In the genomic region with DNA sequence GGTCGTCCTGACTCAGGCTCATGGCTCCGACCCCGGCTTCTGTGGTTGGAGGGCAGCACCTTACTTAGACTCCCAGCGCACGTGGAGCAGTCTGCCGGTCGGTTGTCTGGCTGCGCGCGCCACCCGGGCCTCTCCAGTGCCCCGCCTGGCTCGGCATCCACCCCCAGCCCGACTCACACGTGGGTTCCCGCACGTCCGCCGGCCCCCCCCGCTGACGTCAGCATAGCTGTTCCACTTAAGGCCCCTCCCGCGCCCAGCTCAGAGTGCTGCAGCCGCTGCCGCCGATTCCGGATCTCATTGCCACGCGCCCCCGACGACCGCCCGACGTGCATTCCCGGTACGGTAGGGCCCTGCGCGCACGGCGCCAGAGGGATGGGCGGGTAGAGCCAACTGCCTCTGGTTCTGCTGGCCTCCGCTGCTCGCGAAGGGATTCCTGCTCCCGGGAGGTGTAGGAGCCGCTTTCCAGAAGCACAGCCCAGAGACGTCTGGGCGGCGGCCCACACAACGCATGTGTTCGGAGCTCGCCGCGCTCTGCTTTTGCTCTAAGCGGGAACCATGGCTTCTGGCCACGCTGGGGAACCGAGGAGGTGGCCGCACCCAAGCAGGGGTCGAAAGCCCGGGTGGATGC, we compare ENCODE assay signal across 1 cellular context.
TF ChIP-seq lines count a peak whose summit lies in the region.

Gene LDHA (plus strand): TSS at position 264 of the 628 bp plus-strand sequence. CDS start 2,280 bp downstream, outside the sequence.

TF ChIP-seq in HepG2, 621 proteins besides CTCF, POLR2A, EP300 and RAD21 (continued from another document and continues in another):
- TF ChIP-seq, protein P1, sequence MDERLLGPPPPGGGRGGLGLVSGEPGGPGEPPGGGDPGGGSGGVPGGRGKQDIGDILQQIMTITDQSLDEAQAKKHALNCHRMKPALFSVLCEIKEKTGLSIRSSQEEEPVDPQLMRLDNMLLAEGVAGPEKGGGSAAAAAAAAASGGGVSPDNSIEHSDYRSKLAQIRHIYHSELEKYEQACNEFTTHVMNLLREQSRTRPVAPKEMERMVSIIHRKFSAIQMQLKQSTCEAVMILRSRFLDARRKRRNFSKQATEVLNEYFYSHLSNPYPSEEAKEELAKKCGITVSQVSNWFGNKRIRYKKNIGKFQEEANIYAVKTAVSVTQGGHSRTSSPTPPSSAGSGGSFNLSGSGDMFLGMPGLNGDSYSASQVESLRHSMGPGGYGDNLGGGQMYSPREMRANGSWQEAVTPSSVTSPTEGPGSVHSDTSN (CRISPR knock-in tag; IDR thresholded peaks at IDR 0.05), result no peak
- TF ChIP-seq ZNF891 (CRISPR knock-in tag; IDR thresholded peaks at IDR 0.05), result peak; percentile 98
- no peak for TF ChIP-seq HNRNPH1 (optimal IDR thresholded peaks at IDR 0.05; ENCODE audit: low read depth, low read length)
- peak; percentile 98 for TF ChIP-seq ZNF558 (CRISPR knock-in tag; IDR thresholded peaks at IDR 0.05; ENCODE audit: borderline replicate concordance)
- TF ChIP-seq, protein P2, sequence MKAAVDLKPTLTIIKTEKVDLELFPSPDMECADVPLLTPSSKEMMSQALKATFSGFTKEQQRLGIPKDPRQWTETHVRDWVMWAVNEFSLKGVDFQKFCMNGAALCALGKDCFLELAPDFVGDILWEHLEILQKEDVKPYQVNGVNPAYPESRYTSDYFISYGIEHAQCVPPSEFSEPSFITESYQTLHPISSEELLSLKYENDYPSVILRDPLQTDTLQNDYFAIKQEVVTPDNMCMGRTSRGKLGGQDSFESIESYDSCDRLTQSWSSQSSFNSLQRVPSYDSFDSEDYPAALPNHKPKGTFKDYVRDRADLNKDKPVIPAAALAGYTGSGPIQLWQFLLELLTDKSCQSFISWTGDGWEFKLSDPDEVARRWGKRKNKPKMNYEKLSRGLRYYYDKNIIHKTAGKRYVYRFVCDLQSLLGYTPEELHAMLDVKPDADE (CRISPR knock-in tag; IDR thresholded peaks at IDR 0.05), result peak; percentile 96
- no peak for TF ChIP-seq PTBP1 (IDR thresholded peaks at IDR 0.05; ENCODE audit: low read depth, low read length, poor library complexity, severe bottlenecking)
- peak; percentile 98 for TF ChIP-seq ZNF766 (CRISPR knock-in tag; IDR thresholded peaks at IDR 0.05; ENCODE audit: borderline replicate concordance)
- TF ChIP-seq ZNF609 (CRISPR knock-in tag; IDR thresholded peaks at IDR 0.05; ENCODE audit: borderline replicate concordance), result peak; percentile 75
- TF ChIP-seq, protein P3, sequence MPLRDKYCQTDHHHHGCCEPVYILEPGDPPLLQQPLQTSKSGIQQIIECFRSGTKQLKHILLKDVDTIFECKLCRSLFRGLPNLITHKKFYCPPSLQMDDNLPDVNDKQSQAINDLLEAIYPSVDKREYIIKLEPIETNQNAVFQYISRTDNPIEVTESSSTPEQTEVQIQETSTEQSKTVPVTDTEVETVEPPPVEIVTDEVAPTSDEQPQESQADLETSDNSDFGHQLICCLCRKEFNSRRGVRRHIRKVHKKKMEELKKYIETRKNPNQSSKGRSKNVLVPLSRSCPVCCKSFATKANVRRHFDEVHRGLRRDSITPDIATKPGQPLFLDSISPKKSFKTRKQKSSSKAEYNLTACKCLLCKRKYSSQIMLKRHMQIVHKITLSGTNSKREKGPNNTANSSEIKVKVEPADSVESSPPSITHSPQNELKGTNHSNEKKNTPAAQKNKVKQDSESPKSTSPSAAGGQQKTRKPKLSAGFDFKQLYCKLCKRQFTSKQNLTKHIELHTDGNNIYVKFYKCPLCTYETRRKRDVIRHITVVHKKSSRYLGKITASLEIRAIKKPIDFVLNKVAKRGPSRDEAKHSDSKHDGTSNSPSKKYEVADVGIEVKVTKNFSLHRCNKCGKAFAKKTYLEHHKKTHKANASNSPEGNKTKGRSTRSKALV (CRISPR knock-in tag; IDR thresholded peaks at IDR 0.05), result peak; percentile 85
- peak; percentile 97 for TF ChIP-seq ZC3H13 (CRISPR knock-in tag; IDR thresholded peaks at IDR 0.05)
- TF ChIP-seq POLR2G (IDR thresholded peaks at IDR 0.05; ENCODE audit: low read depth, low read length), result peak; percentile 100
- peak; percentile 83; the same call in 1 of the 2 replicates for TF ChIP-seq NFATC3 (CRISPR knock-in tag; IDR thresholded peaks at IDR 0.05)
- TF ChIP-seq, protein P4, sequence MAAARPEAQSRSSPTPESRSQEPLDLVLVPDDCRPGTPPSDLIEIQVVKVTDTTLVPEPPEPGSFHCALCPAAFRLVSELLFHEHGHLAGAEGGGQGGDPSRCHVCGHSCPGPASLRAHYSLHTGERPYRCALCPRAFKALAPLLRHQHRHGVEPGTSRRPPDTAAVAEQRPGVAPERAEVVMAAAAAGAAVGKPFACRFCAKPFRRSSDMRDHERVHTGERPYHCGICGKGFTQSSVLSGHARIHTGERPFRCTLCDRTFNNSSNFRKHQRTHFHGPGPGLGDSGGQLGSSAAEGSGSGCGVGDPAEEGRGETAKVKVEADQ (CRISPR knock-in tag; IDR thresholded peaks at IDR 0.05; ENCODE audit: borderline replicate concordance), result peak; percentile 98; the same call in 1 of the 2 replicates
- TF ChIP-seq CBX1 (IDR thresholded peaks at IDR 0.05; ENCODE audit: low read depth), result peak; percentile 79
- peak; percentile 89 for TF ChIP-seq ZBTB25 (CRISPR knock-in tag; IDR thresholded peaks at IDR 0.05)
- TF ChIP-seq, protein P5, sequence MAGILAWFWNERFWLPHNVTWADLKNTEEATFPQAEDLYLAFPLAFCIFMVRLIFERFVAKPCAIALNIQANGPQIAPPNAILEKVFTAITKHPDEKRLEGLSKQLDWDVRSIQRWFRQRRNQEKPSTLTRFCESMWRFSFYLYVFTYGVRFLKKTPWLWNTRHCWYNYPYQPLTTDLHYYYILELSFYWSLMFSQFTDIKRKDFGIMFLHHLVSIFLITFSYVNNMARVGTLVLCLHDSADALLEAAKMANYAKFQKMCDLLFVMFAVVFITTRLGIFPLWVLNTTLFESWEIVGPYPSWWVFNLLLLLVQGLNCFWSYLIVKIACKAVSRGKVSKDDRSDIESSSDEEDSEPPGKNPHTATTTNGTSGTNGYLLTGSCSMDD (CRISPR knock-in tag; IDR thresholded peaks at IDR 0.05), result 0 out of 2 replicates have a peak, but pooled peaks have one; percentile 85
- TF ChIP-seq IKZF1 (IDR thresholded peaks at IDR 0.05), result no peak
- no peak for TF ChIP-seq ISX (CRISPR knock-in tag; conservative IDR thresholded peaks at IDR 0.05)
- peak; percentile 98; the same call in 1 of the 2 replicates for TF ChIP-seq ZNF501 (CRISPR knock-in tag; IDR thresholded peaks at IDR 0.05)
- TF ChIP-seq TEAD3 (CRISPR knock-in tag; optimal IDR thresholded peaks at IDR 0.05; ENCODE audit: borderline replicate concordance), result peak; percentile 73
- TF ChIP-seq GATA4 (IDR thresholded peaks at IDR 0.05; ENCODE audit: borderline replicate concordance, low read depth), result peak; percentile 87
- TF ChIP-seq, protein P6, sequence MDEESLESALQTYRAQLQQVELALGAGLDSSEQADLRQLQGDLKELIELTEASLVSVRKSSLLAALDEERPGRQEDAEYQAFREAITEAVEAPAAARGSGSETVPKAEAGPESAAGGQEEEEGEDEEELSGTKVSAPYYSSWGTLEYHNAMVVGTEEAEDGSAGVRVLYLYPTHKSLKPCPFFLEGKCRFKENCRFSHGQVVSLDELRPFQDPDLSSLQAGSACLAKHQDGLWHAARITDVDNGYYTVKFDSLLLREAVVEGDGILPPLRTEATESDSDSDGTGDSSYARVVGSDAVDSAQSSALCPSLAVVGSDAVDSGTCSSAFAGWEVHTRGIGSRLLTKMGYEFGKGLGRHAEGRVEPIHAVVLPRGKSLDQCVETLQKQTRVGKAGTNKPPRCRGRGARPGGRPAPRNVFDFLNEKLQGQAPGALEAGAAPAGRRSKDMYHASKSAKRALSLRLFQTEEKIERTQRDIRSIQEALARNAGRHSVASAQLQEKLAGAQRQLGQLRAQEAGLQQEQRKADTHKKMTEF (CRISPR knock-in tag; IDR thresholded peaks at IDR 0.05), result peak; percentile 98
- peak; percentile 88; the same call in 1 of the 2 replicates for TF ChIP-seq SIN3A (IDR thresholded peaks at IDR 0.05; ENCODE audit: borderline replicate concordance, low read depth, low read length)
- no peak for TF ChIP-seq FOXM1 (CRISPR knock-in tag; IDR thresholded peaks at IDR 0.05)
- peak; percentile 85; the same call in 1 of the 2 replicates for TF ChIP-seq HOXD1 (CRISPR knock-in tag; IDR thresholded peaks at IDR 0.05)
- TF ChIP-seq ZC3H4 (CRISPR knock-in tag; IDR thresholded peaks at IDR 0.05; ENCODE audit: borderline replicate concordance), result no peak
- no peak for TF ChIP-seq E2F5 (CRISPR knock-in tag; conservative IDR thresholded peaks at IDR 0.05)
- peak; percentile 58 for TF ChIP-seq XRCC5 (optimal IDR thresholded peaks at IDR 0.05; ENCODE audit: low read length)
- TF ChIP-seq ZNF550 (CRISPR knock-in tag; IDR thresholded peaks at IDR 0.05; ENCODE audit: borderline replicate concordance), result no peak
- peak; percentile 97 for TF ChIP-seq ZSCAN30 (CRISPR knock-in tag; IDR thresholded peaks at IDR 0.05)
- peak; percentile 97 for TF ChIP-seq ZFP91 (CRISPR knock-in tag; IDR thresholded peaks at IDR 0.05; ENCODE audit: borderline replicate concordance)
- peak; percentile 95 for TF ChIP-seq ZNF30 (CRISPR knock-in tag; IDR thresholded peaks at IDR 0.05)
- TF ChIP-seq SMAD9 (CRISPR knock-in tag; IDR thresholded peaks at IDR 0.05), result peak; percentile 76; the same call in 1 of the 2 replicates
- peak; percentile 84 for TF ChIP-seq ZBTB7B (CRISPR knock-in tag; IDR thresholded peaks at IDR 0.05)
- peak; percentile 70; the same call in 1 of the 2 replicates for TF ChIP-seq RFXANK (CRISPR knock-in tag; IDR thresholded peaks at IDR 0.05)
- peak; percentile 91 for TF ChIP-seq ZNF350 (CRISPR knock-in tag; IDR thresholded peaks at IDR 0.05; ENCODE audit: borderline replicate concordance, low read depth)
- no peak for TF ChIP-seq ZBTB49 (CRISPR knock-in tag; IDR thresholded peaks at IDR 0.05; ENCODE audit: borderline replicate concordance)
